Comparison of ENCODE assay signal across 8 cellular contexts in the genomic region with DNA sequence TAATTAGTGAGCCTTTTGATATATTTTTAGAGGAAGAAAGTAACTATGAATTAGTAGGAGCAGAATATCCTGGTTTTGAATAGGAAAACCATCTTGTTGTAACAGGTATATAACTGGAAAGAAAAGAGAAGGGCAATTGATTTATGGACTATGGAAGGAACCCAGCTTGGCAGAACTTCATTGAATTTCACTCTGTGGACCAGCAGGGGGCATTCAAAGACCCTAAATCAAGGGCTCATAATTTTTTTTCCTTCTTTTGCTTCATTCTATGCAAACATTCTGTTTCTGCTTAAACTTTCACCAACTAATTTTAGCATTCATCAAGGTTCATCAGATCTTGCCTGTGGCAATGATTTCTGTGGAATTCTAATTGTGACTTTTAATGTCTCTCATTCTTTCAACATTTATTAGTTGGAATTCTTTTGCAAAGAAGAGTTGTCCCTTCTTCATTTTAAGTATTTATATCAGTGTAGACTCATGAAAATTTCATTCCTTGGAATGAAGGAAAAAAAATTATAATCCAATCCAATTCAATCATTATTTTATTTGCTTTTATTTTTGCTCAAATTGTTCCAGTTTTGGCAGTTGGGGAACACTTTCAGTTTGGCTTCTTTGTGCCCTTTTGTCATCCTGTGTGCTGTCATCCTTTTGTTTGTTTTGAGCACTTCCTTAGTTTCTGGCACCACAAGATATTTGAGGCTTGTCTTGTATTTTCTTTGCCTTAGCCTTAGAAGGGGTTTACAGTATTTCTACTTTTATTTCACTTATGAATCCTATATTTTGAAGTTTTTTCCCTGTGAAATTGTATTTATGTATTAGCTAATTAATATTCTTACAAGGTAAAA. TPM values are rescaled to one million over a fixed set of nuclear protein-coding genes. Genes with fewer than 3 reads are reported as not detected.
DNase-seq lines count a peak whose midpoint lies in the region; ATAC-seq, FAIRE-seq and TF ChIP-seq lines count a peak whose summit lies in the region.

No MANE protein-coding gene starts in this region.

- H3K4me3 Mint-ChIP-seq in type B pancreatic cell, result no peak overlapping the region

- H3K36me3 ChIP-seq in lung (ENCODE audit: control insufficient read depth in 2 of 2, insufficient read depth in 2 of 2, low read length in 2 of 2), result no peaks in the 10 kb centered on the region

- H3K9me3 Mint-ChIP-seq in type B pancreatic cell, result no peaks in the 10 kb centered on the region

- TF ChIP-seq CTCF in lung (IDR thresholded peaks at IDR 0.05; ENCODE audit: control extremely low read depth, extremely low read depth) (peak; percentile 52), type B pancreatic cell (conservative IDR thresholded peaks at IDR 0.05) (peak; percentile 83)

- H3K27me3 Mint-ChIP-seq in type B pancreatic cell, result no peaks in the 10 kb centered on the region

- no peak overlapping the region for H3K27ac ChIP-seq in lung (ENCODE audit: low read depth in 1 of 2, low read length in 1 of 2)

- no peak for ATAC-seq in lung (ENCODE audit: insufficient read depth, low FRiP score)

- H3K27ac Mint-ChIP-seq in type B pancreatic cell, result no peak overlapping the region

- no peaks in the 10 kb centered on the region for H3K27me3 ChIP-seq in lung (ENCODE audit: control insufficient read depth, insufficient read depth)

- H3K4me3 ChIP-seq in lung, result no peak overlapping the region

- DNase-seq in A172 (ENCODE audit: low spot score) (peak; percentile 39), Daoy (ENCODE audit: low read depth) (peak; percentile 43), HT-29 (ENCODE audit: low spot score) (peak; percentile 77), SK-MEL-5 (ENCODE audit: low read depth, low spot score) (peak; percentile 68), lung (ENCODE audit: low spot score) (no peak), type B pancreatic cell (ENCODE audit: extremely low spot score, unreplicated experiment) (no peak), HuH-7.5 (ENCODE audit: low spot score) (no peak)

- in situ Hi-C loops in SK-MEL-5 (cut with HindIII; ENCODE audit: low pct_unique_long_range_greater_than_20kb, low sequenced_read_pairs), result loop anchor here (25.0 kb wide), 1 partner anchor 728 kb away; no protein-coding TSS in a partner anchor

- H3K9me3 ChIP-seq in lung (ENCODE audit: control insufficient read depth in 2 of 2, insufficient read depth in 1 of 2, low read length in 1 of 2), result no peaks in the 10 kb centered on the region

- H3K4me1 ChIP-seq in lung (ENCODE audit: control insufficient read depth in 2 of 2, insufficient read depth in 2 of 2, low read length in 2 of 2), result peaks cover 0 to 4% of the 10 kb centered on the region in 2 donors

- peaks cover 3% of the 10 kb centered on the region for H3K36me3 Mint-ChIP-seq in type B pancreatic cell

- peak; percentile 58 for FAIRE-seq in colon (lab: Jason Lieb, UNC)

- peaks cover 24% of the 10 kb centered on the region for H3K4me1 Mint-ChIP-seq in type B pancreatic cell (ENCODE audit: unreplicated experiment)

RNA-seq across cellular contexts. Expression of a gene that starts 30.4 kb away (rescaled TPM):
- 13.0 and 16.7 TPM in 2 replicates for total RNA-seq in A172 (2014; rRNA removed; shearing (Covaris generic))
- total RNA-seq in Daoy (2014; rRNA removed; shearing (Covaris generic)), result 5.0 and 8.0 TPM in 2 replicates
- 1.5 and 3.3 TPM in 2 replicates for total RNA-seq in HT-29 (2014; rRNA removed; shearing (Covaris generic))
- total RNA-seq in SK-MEL-5 (2014; rRNA removed; shearing (Covaris generic)), result 3.0 and 5.5 TPM in 2 replicates
- 14.3 TPM in 2 replicates for polyA plus RNA-seq in SK-MEL-5 (2015; cell fraction: cytosol; rRNA removed)
- polyA plus RNA-seq in SK-MEL-5 (2015; cell fraction: nucleus; rRNA removed), result 9.5 and 12.2 TPM in 2 replicates
- total RNA-seq in lung, result 10 to 100 TPM in 1 of 2 donors, 1 to 10 TPM in 1; 6.5 to 14.2 TPM
- polyA plus RNA-seq in lung, result 1 to 10 TPM; 4.5 to 9.5 TPM
- 3.8 and 12.5 TPM in 2 replicates for total RNA-seq in type B pancreatic cell (ENCODE audit: low replicate concordance)

RNA-seq across cellular contexts. Expression of a gene that starts 39.9 kb away (rescaled TPM):
- total RNA-seq in A172 (2014; rRNA removed; shearing (Covaris generic)), result 1.8 and 7.5 TPM in 2 replicates
- total RNA-seq in Daoy (2014; rRNA removed; shearing (Covaris generic)), result 23.2 and 65.5 TPM in 2 replicates
- 51.0 and 53.2 TPM in 2 replicates for total RNA-seq in HT-29 (2014; rRNA removed; shearing (Covaris generic))
- 69.0 and 77.5 TPM in 2 replicates for total RNA-seq in SK-MEL-5 (2014; rRNA removed; shearing (Covaris generic))
- 117 and 142 TPM in 2 replicates for polyA plus RNA-seq in SK-MEL-5 (2015; cell fraction: cytosol; rRNA removed)
- 838 and 953 TPM in 2 replicates for polyA plus RNA-seq in SK-MEL-5 (2015; cell fraction: nucleus; rRNA removed)
- total RNA-seq in lung, result 10 to 100 TPM; 79.0 to 83.7 TPM
- 10 to 100 TPM; 27.6 to 94.8 TPM for polyA plus RNA-seq in lung
- total RNA-seq in type B pancreatic cell (ENCODE audit: low replicate concordance), result 54.1 and 87.6 TPM in 2 replicates

Comparison
In these comparisons a context has a peak if more than half of its experiments do, and no peak if none do; other contexts are left out.
1. DNase-seq: peak in A172 (single experiment), Daoy (single experiment), HT-29 (single experiment) and SK-MEL-5 (single experiment); none in lung (single experiment), type B pancreatic cell (single experiment) and HuH-7.5 (single experiment).